In the genomic region with DNA sequence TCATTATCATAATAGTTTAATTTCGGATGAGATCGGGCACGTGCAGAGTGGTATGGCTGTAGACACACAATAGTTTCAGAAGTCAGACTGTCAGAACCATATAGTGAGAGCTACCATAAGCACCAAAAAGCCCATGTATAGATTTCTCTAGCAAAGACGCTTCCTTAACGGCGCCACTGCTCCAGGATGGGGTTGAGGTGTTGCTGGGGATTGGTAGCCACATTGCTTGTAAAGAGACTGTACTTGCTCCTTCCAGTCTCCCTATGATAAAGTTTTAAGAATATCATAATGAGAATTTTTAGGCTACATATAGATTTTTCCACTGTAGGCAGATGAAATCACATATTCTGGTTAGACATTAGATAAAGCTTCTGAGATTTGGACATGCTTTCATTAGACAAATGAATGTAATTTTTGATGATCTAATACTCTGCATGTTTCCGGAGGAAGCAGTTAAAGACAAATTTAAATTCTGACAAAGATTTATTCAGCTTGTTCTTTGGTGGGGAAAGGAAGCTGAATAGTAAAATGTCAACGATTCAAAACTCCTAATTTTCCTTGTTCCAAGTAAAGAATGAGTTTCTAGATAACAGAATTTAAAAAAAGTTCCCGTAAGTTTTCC, we compare ENCODE assay signal across 15 cellular contexts.
A peak's percentile ranks its signal among the peaks of the same experiment; 100 is the strongest.
DNase-seq lines count a peak whose midpoint lies in the region; ATAC-seq and TF ChIP-seq lines count a peak whose summit lies in the region.
"Had no signal": no experiment of that assay in that cellular context is flagged by ENCODE, and none has a peak within 500 bp of the region (broad histone marks: within the 10 kb centered on the region; RNA-seq: fewer than 3 reads in every experiment).

No MANE protein-coding gene starts in this region.

- H3K27me3 Mint-ChIP-seq in activated T-cell treated with anti-CD3 and anti-CD28 coated beads, Interleukin-2, amount 50 U/mL, for 24 hours, result peaks cover 8% of the 10 kb centered on the region
- no peaks in the 10 kb centered on the region for H3K27me3 Mint-ChIP-seq in activated T-cell treated with anti-CD3 and anti-CD28 coated beads, Interleukin-2, amount 50 U/mL, for 72 hours (ENCODE audit: low read depth)

- H3K9me3 Mint-ChIP-seq in activated T-cell treated with anti-CD3 and anti-CD28 coated beads, Interleukin-2, amount 50 U/mL, for 24 hours, result peaks cover 9% of the 10 kb centered on the region
- H3K9me3 Mint-ChIP-seq in activated T-cell treated with anti-CD3 and anti-CD28 coated beads, Interleukin-2, amount 50 U/mL, for 72 hours, result peaks cover 5 to 11% of the 10 kb centered on the region in 2 donors
- H3K9me3 Mint-ChIP-seq: endodermal cell had no signal

- H3K4me3 ChIP-seq in SK-N-MC (peak overlapping the region; percentile 70), fibroblast of the aortic adventitia (ENCODE audit: low read depth, low read length) (peak overlapping the region; percentile 3), skeletal muscle tissue (ENCODE audit: low read length in 3 of 3) (no peak overlapping the region)

- ATAC-seq in HG03039 (IDR thresholded peaks at IDR 0.05; ENCODE audit: unreplicated experiment) (no peak), HG03457 (IDR thresholded peaks at IDR 0.05; ENCODE audit: unreplicated experiment) (no peak)
- ATAC-seq in activated T-cell treated with anti-CD3 and anti-CD28 coated beads, Interleukin-2, amount 50 U/mL, for 72 hours (replicated peaks in 1 of 2), result no peak

- DNase-seq in activated T-cell treated with anti-CD3 and anti-CD28 coated beads, Interleukin-2, amount 50 U/mL, for 24 hours, result no peak
- DNase-seq in activated T-cell treated with anti-CD3 and anti-CD28 coated beads, Interleukin-2, amount 50 U/mL, for 48 hours, result no peak
- peak; percentile 84 for DNase-seq in SK-N-MC (ENCODE audit: low read depth, low spot score)
- DNase-seq in fibroblast of the aortic adventitia (ENCODE audit: low read depth), result no peak
- DNase-seq in activated T-cell treated with anti-CD3 and anti-CD28 coated beads, Interleukin-2, amount 50 U/mL, for 72 hours, result no peak
- DNase-seq: activated CD4-positive, alpha-beta memory T cell treated with anti-CD3 and anti-CD28 coated beads, Interleukin-2, amount 10 ng/mL, durations not matched to agents 7 days and 5 days; endodermal cell; H7; NCI-H1436 treated with DMSO at 0.1 percent for 48 hours; NCI-H526; T1000 had no signal

- H3K27me3 ChIP-seq in skeletal muscle tissue (ENCODE audit: control insufficient read depth in 3 of 3, insufficient read depth in 3 of 3, low read length in 3 of 3), result no peaks in the 10 kb centered on the region

- no peak for TF ChIP-seq CTCF in fibroblast of the aortic adventitia (IDR thresholded peaks at IDR 0.05; ENCODE audit: insufficient read depth, low read length)

- H3K36me3 Mint-ChIP-seq in activated T-cell treated with anti-CD3 and anti-CD28 coated beads, Interleukin-2, amount 50 U/mL, for 24 hours (ENCODE audit: low read depth), result no peaks in the 10 kb centered on the region
- peaks cover 2% of the 10 kb centered on the region in 2 donors for H3K36me3 Mint-ChIP-seq in activated T-cell treated with anti-CD3 and anti-CD28 coated beads, Interleukin-2, amount 50 U/mL, for 72 hours (ENCODE audit: insufficient read depth in 2 of 2)

- H3K27ac ChIP-seq in SK-N-MC, result peak overlapping the region; percentile 93
- peak overlapping the region; percentile 60 for H3K27ac ChIP-seq in skeletal muscle tissue (ENCODE audit: low read depth, low read length)
- H3K27ac ChIP-seq: KMS-11 had no signal

- H3K4me3 Mint-ChIP-seq in activated T-cell treated with anti-CD3 and anti-CD28 coated beads, Interleukin-2, amount 50 U/mL, for 24 hours, result no peak overlapping the region
- peak overlapping the region in 1 of 2 donors; percentile 10 for H3K4me3 Mint-ChIP-seq in activated T-cell treated with anti-CD3 and anti-CD28 coated beads, Interleukin-2, amount 50 U/mL, for 72 hours
- H3K4me3 Mint-ChIP-seq: activated CD4-positive, alpha-beta memory T cell treated with anti-CD3 and anti-CD28 coated beads, Interleukin-2, amount 10 ng/mL, durations not matched to agents 7 days and 5 days; endodermal cell had no signal

- H3K4me1 ChIP-seq in skeletal muscle tissue (ENCODE audit: control insufficient read depth in 3 of 3, insufficient read depth in 3 of 3, low read length in 3 of 3), result no peaks in the 10 kb centered on the region

- H3K9me3 ChIP-seq in SK-N-MC (ENCODE audit: low read depth, low read length) (no peaks in the 10 kb centered on the region), skeletal muscle tissue (ENCODE audit: control insufficient read depth in 3 of 3, low read length in 3 of 3) (no peaks in the 10 kb centered on the region)

- H3K27ac Mint-ChIP-seq in activated T-cell treated with anti-CD3 and anti-CD28 coated beads, Interleukin-2, amount 50 U/mL, for 24 hours, result peak overlapping the region; percentile 51
- H3K27ac Mint-ChIP-seq in activated T-cell treated with anti-CD3 and anti-CD28 coated beads, Interleukin-2, amount 50 U/mL, for 72 hours, result no peak overlapping the region
- H3K27ac Mint-ChIP-seq: activated CD4-positive, alpha-beta memory T cell treated with anti-CD3 and anti-CD28 coated beads, Interleukin-2, amount 10 ng/mL, durations not matched to agents 7 days and 5 days; endodermal cell had no signal

- H3K4me1 Mint-ChIP-seq in activated T-cell treated with anti-CD3 and anti-CD28 coated beads, Interleukin-2, amount 50 U/mL, for 24 hours (ENCODE audit: low read depth), result peaks cover 25% of the 10 kb centered on the region
- peaks cover 8% of the 10 kb centered on the region for H3K4me1 Mint-ChIP-seq in activated T-cell treated with anti-CD3 and anti-CD28 coated beads, Interleukin-2, amount 50 U/mL, for 72 hours (ENCODE audit: low read depth)
- H3K4me1 Mint-ChIP-seq: endodermal cell had no signal

- H3K36me3 ChIP-seq in SK-N-MC (ENCODE audit: insufficient read depth, low read length) (no peaks in the 10 kb centered on the region), skeletal muscle tissue (ENCODE audit: control insufficient read depth in 3 of 3, insufficient read depth in 3 of 3, low read length in 3 of 3) (no peaks in the 10 kb centered on the region)

- H3K9ac ChIP-seq in SK-N-MC (ENCODE audit: insufficient read length), result peak overlapping the region; percentile 61
- no peak overlapping the region for H3K9ac ChIP-seq in skeletal muscle tissue (ENCODE audit: low read depth in 1 of 3, low read length in 3 of 3)
- H3K9ac ChIP-seq: KMS-11 had no signal

Comparison
In these comparisons a context has a peak if more than half of its experiments do, and no peak if none do; other contexts are left out.
1. H3K4me3 ChIP-seq: peak in SK-N-MC (single experiment) and fibroblast of the aortic adventitia (single experiment); none in skeletal muscle tissue (0 of 3).